9 cellular contexts compared by ENCODE assay signal in the genomic region with DNA sequence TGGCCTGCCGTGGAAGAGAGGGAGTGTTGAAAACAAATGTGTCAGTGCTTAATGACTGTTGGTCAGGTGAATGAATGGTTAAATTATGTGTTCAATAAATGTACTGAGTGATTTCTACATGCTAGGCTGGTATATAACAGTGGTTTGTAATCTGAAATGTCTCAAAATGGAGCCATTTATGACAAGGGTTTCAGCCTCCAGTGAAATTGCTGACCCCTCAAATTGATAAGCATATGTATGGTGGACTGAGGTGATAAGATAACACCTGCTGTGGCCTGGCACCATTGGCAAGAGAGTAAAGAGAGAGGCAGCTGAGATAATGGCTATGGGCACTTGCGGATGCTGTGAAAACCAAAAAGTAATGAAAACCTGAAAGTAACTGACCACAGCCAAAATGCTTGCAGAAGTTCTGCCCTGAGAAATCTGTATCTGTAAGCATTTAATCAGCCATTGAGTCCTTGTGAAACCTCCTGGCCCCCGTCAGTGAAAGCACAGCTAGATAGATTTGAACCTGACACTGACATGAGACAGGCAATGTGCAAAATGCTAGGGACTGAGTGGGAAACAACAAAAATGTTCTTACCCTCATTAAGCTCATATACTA. TPM values are rescaled to one million over a fixed set of nuclear protein-coding genes. Genes with fewer than 3 reads are reported as not detected.
A peak's percentile ranks its signal among the peaks of the same experiment; 100 is the strongest.
DNase-seq lines count a peak whose midpoint lies in the region; ATAC-seq and TF ChIP-seq lines count a peak whose summit lies in the region.
"Had no signal": no experiment of that assay in that cellular context is flagged by ENCODE, and none has a peak within 500 bp of the region (broad histone marks: within the 10 kb centered on the region; RNA-seq: fewer than 3 reads in every experiment).

No MANE protein-coding gene starts in this region.

- H3K4me1 Mint-ChIP-seq in HFFc6 (ENCODE audit: low read depth) = peaks cover 47% of the 10 kb centered on the region
- H3K4me1 Mint-ChIP-seq in natural killer cell treated with Interleukin-12 subunit alpha and Interleukin-12 subunit beta and Interleukin-15 and Interleukin-18, amount 100 ng/mL, for 72 hours (ENCODE audit: low read depth in 2 of 2) = peaks cover 26 to 35% of the 10 kb centered on the region in 2 donors
- H3K4me1 Mint-ChIP-seq in stimulated activated naive B cell treated with anti-CD40 and anti-IgM and Interleukin-4, amounts not matched to agents 10 μg/mL and 1 μg/mL and 100 μg/mL, for 72 hours = peaks cover 50 to 73% of the 10 kb centered on the region in 2 donors

- peak; percentile 37 for ATAC-seq in GM18870 (IDR thresholded peaks at IDR 0.05; ENCODE audit: unreplicated experiment)
- no peak for ATAC-seq in natural killer cell treated with Interleukin-12 subunit alpha and Interleukin-12 subunit beta and Interleukin-15 and Interleukin-18, amount 100 ng/mL, for 72 hours
- no peak for ATAC-seq in stimulated activated naive B cell treated with anti-CD40 and anti-IgM and Interleukin-4, amounts not matched to agents 10 μg/mL and 1 μg/mL and 100 μg/mL, for 72 hours (replicated peaks)
- ATAC-seq: foreskin keratinocyte had no signal

- DNase-seq in HFFc6 = no peak
- DNase-seq in natural killer cell treated with Interleukin-12 subunit alpha and Interleukin-12 subunit beta and Interleukin-15 and Interleukin-18, amount 100 ng/mL, for 72 hours (ENCODE audit: low spot score) = no peak
- DNase-seq in cerebellar nuclear complex (lab: John Stamatoyannopoulos, UW) = no peak
- no peak for DNase-seq in WERI-Rb-1
- no peak for DNase-seq in H4 (ENCODE audit: low spot score)
- no peak for DNase-seq in stimulated activated naive B cell treated with anti-CD40 and anti-IgM and Interleukin-4, amounts not matched to agents 10 μg/mL and 1 μg/mL and 100 μg/mL, for 72 hours
- DNase-seq: foreskin keratinocyte had no signal

- H3K79me2 ChIP-seq in KMS-11 (ENCODE audit: insufficient read depth, low read depth) = no peaks in the 10 kb centered on the region

- H3K36me3 Mint-ChIP-seq in HFFc6 (ENCODE audit: low read depth) = peaks cover 25% of the 10 kb centered on the region
- peaks cover 7% of the 10 kb centered on the region for H3K36me3 Mint-ChIP-seq in natural killer cell treated with Interleukin-12 subunit alpha and Interleukin-12 subunit beta and Interleukin-15 and Interleukin-18, amount 100 ng/mL, for 72 hours
- peaks cover 0 to 7% of the 10 kb centered on the region in 2 donors for H3K36me3 Mint-ChIP-seq in stimulated activated naive B cell treated with anti-CD40 and anti-IgM and Interleukin-4, amounts not matched to agents 10 μg/mL and 1 μg/mL and 100 μg/mL, for 72 hours

- H3K27ac ChIP-seq in KMS-11 = no peak overlapping the region
- H3K27ac ChIP-seq in WERI-Rb-1 = no peak overlapping the region
- H3K27ac ChIP-seq: foreskin keratinocyte had no signal

- no peak overlapping the region for H3K4me3 ChIP-seq in KMS-11 (IDR thresholded peaks at IDR 0.05; ENCODE audit: insufficient read depth, low read depth, low read length)
- no peak overlapping the region for H3K4me3 ChIP-seq in WERI-Rb-1 (ENCODE audit: low read depth, low read length)

- H3K36me3 ChIP-seq in KMS-11 (ENCODE audit: insufficient read depth) = no peaks in the 10 kb centered on the region
- H3K36me3 ChIP-seq in WERI-Rb-1 = no peaks in the 10 kb centered on the region

- H3K27me3 Mint-ChIP-seq in HFFc6 (ENCODE audit: insufficient read depth) = peaks cover 2% of the 10 kb centered on the region
- H3K27me3 Mint-ChIP-seq in natural killer cell treated with Interleukin-12 subunit alpha and Interleukin-12 subunit beta and Interleukin-15 and Interleukin-18, amount 100 ng/mL, for 72 hours = peaks cover 27 to 56% of the 10 kb centered on the region in 2 donors
- H3K27me3 Mint-ChIP-seq in stimulated activated naive B cell treated with anti-CD40 and anti-IgM and Interleukin-4, amounts not matched to agents 10 μg/mL and 1 μg/mL and 100 μg/mL, for 72 hours = peaks cover 0 to 3% of the 10 kb centered on the region in 2 donors

- H4K20me1 ChIP-seq in KMS-11 (ENCODE audit: insufficient read depth) = no peaks in the 10 kb centered on the region

- H3K9me3 Mint-ChIP-seq in HFFc6 = no peaks in the 10 kb centered on the region
- no peaks in the 10 kb centered on the region for H3K9me3 Mint-ChIP-seq in natural killer cell treated with Interleukin-12 subunit alpha and Interleukin-12 subunit beta and Interleukin-15 and Interleukin-18, amount 100 ng/mL, for 72 hours
- peaks cover 0 to 5% of the 10 kb centered on the region in 2 donors for H3K9me3 Mint-ChIP-seq in stimulated activated naive B cell treated with anti-CD40 and anti-IgM and Interleukin-4, amounts not matched to agents 10 μg/mL and 1 μg/mL and 100 μg/mL, for 72 hours

- no peak overlapping the region for H3K4me3 Mint-ChIP-seq in HFFc6
- H3K4me3 Mint-ChIP-seq in natural killer cell treated with Interleukin-12 subunit alpha and Interleukin-12 subunit beta and Interleukin-15 and Interleukin-18, amount 100 ng/mL, for 72 hours = peak overlapping the region; percentile 11
- no peak overlapping the region for H3K4me3 Mint-ChIP-seq in stimulated activated naive B cell treated with anti-CD40 and anti-IgM and Interleukin-4, amounts not matched to agents 10 μg/mL and 1 μg/mL and 100 μg/mL, for 72 hours

- H3K27me3 ChIP-seq in KMS-11 (ENCODE audit: insufficient read depth, low read depth) = peaks cover 65% of the 10 kb centered on the region
- H3K27me3 ChIP-seq in WERI-Rb-1 (ENCODE audit: insufficient read depth, low read depth, severe bottlenecking) = peaks cover 63% of the 10 kb centered on the region
- H3K27me3 ChIP-seq: foreskin keratinocyte had no signal

- H3K4me1 ChIP-seq in KMS-11 (ENCODE audit: low read depth, poor library complexity, severe bottlenecking) = peaks cover 36% of the 10 kb centered on the region

- TF ChIP-seq CTCF in HFFc6 (IDR thresholded peaks at IDR 0.05) (no peak), KMS-11 (conservative IDR thresholded peaks at IDR 0.05; ENCODE audit: low read depth, low read length) (no peak), WERI-Rb-1 (IDR thresholded peaks at IDR 0.05; ENCODE audit: low read depth, low read length) (no peak)

- H3K9me3 ChIP-seq in WERI-Rb-1 (ENCODE audit: severe bottlenecking) = no peaks in the 10 kb centered on the region

- H2AFZ ChIP-seq in KMS-11 (ENCODE audit: low read depth) = no peak overlapping the region

- peak overlapping the region; percentile 33 for H3K4me2 ChIP-seq in KMS-11

- 0 out of 2 replicates have a peak overlapping the region, but pooled peaks have one; percentile 6 for H3K27ac Mint-ChIP-seq in HFFc6
- no peak overlapping the region for H3K27ac Mint-ChIP-seq in natural killer cell treated with Interleukin-12 subunit alpha and Interleukin-12 subunit beta and Interleukin-15 and Interleukin-18, amount 100 ng/mL, for 72 hours
- H3K27ac Mint-ChIP-seq in stimulated activated naive B cell treated with anti-CD40 and anti-IgM and Interleukin-4, amounts not matched to agents 10 μg/mL and 1 μg/mL and 100 μg/mL, for 72 hours = no peak overlapping the region

- H3K9ac ChIP-seq in KMS-11 = no peak overlapping the region

RNA-seq across cellular contexts. Expression of a gene that starts 1.4 kb away (rescaled TPM):
- total RNA-seq in HFFc6 (2021; fragmentation: NEBNext Ultra II Directional; extraction: Animal tissue kit (Norgen Biotek cat#: 25700)) = 100 to 1,000 TPM; 156 to 180 (median 173) TPM
- 10 to 100 TPM; 14.5 to 49.4 TPM for total RNA-seq in natural killer cell treated with Interleukin-12 subunit alpha and Interleukin-12 subunit beta and Interleukin-15 and Interleukin-18, amount 100 ng/mL, for 72 hours
- 114 and 117 TPM in 2 replicates for total RNA-seq in H4 (2014; rRNA removed; shearing (Covaris generic))
